ENCODE assay signal across 27 cellular contexts in the genomic region with DNA sequence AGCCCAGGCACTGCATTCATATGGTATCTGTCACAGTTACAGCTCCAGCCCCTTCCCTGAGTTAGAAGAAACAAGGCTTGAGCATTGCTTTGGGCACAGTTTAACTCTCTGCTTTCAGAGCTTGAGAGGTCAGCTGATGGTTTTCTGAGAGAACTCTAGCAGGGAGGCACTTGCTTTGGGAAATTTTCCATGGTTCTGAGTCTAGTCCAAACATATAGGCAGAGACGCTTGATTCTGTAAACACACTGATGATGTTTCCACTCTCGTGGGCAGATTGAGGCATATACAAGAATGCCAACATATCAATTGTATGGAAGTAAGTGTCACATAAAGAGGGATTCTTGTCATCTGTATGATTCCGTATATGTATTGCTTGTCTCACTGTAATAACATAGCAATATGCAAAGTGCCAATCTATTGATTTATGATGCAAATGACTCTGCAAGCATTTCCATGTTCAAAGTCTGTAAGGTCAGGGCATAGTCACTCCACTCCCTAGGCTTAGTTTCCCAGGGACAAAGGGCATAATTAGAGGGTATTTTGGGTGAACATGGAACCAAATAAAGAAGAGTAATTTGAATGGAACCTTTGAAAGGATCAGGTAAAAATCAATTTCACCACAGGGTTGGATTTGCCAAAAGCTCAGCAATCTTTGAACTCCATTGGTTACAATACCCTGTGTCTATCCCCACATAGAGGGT.
"Had no signal": no experiment of that assay in that cellular context is flagged by ENCODE, and none has a peak within 500 bp of the region (broad histone marks: within the 10 kb centered on the region; RNA-seq: fewer than 3 reads in every experiment).

No MANE protein-coding gene starts in this region.

- ATAC-seq: activated CD8-positive, alpha-beta memory T cell treated with anti-CD3 and anti-CD28 coated beads, Interleukin-2, amount 10 ng/mL, durations not matched to agents 7 days and 5 days; activated CD8-positive, alpha-beta T cell treated with anti-CD3 and anti-CD28 coated beads, Interleukin-2, amount 10 ng/mL, durations not matched to agents 7 days and 5 days; activated naive CD4-positive, alpha-beta T cell treated with anti-CD3 and anti-CD28 coated beads, Interleukin-2, amount 50 U/mL, for 72 hours; esophagus mucosa; T-helper 17 cell had no signal

- H3K27me3 ChIP-seq: ascending aorta, breast epithelium had no signal

- H3K4me3 ChIP-seq: ascending aorta, breast epithelium, coronary artery, dorsolateral prefrontal cortex had no signal

- H3K4me1 ChIP-seq: ascending aorta, breast epithelium had no signal

- H3K27ac ChIP-seq: ascending aorta, breast epithelium, coronary artery, dorsolateral prefrontal cortex had no signal

- H3K9me3 ChIP-seq: ascending aorta, breast epithelium had no signal

- DNase-seq: activated CD4-positive, alpha-beta memory T cell treated with anti-CD3 and anti-CD28 coated beads for 36 hours; activated CD4-positive, alpha-beta T cell treated with anti-CD3 and anti-CD28 coated beads for 1 hour; activated CD4-positive, alpha-beta T cell treated with anti-CD3 and anti-CD28 coated beads for 4 hours; activated CD4-positive, CD25-positive, alpha-beta regulatory T cell; activated CD8-positive, alpha-beta memory T cell treated with anti-CD3 and anti-CD28 coated beads, Interleukin-2, amount 10 ng/mL, durations not matched to agents 7 days and 5 days; activated CD8-positive, alpha-beta memory T cell treated with anti-CD3 and anti-CD28 coated beads, Interleukin-2, amount 50 U/mL, for 4 hours; activated CD8-positive, alpha-beta T cell treated with anti-CD3 and anti-CD28 coated beads, Interleukin-2, amount 10 ng/mL, durations not matched to agents 7 days and 5 days; activated gamma-delta T cell; activated naive CD4-positive, alpha-beta T cell; activated naive CD4-positive, alpha-beta T cell treated with anti-CD3 and anti-CD28 coated beads, Interleukin-2, amount 10 ng/mL, durations not matched to agents 7 days and 5 days; activated naive CD8-positive, alpha-beta T cell treated with anti-CD3 and anti-CD28 coated beads, Interleukin-2, amount 10 ng/mL, durations not matched to agents 7 days and 5 days; activated T-cell treated with anti-CD3 and anti-CD28 coated beads, Interleukin-2, amount 50 U/mL, for 1 hour; activated T-cell treated with anti-CD3 and anti-CD28 coated beads, Interleukin-2, amount 50 U/mL, for 48 hours; dorsolateral prefrontal cortex; effector memory CD4-positive, alpha-beta T cell; endodermal cell; foreskin fibroblast; glutamatergic neuron; T-helper 1 cell; T-helper 17 cell; T1000 had no signal

- H3K36me3 ChIP-seq: ascending aorta, breast epithelium had no signal

- FAIRE-seq: frontal cortex had no signal
